8 cellular contexts compared by ENCODE assay signal in genomic region chr10:100535338-100535714, GRCh38. TPM values are rescaled to one million over a fixed set of nuclear protein-coding genes. Genes with fewer than 3 reads are reported as not detected.
DNase-seq lines count a peak whose midpoint lies in the region; ATAC-seq and TF ChIP-seq lines count a peak whose summit lies in the region.

No MANE protein-coding gene starts in this region.

- no peak overlapping the region for H3K23ac ChIP-seq in trophoblast cell (ENCODE audit: low read length)

- H3K27me3 ChIP-seq in duodenal mucosa (ENCODE audit: control insufficient read depth in 1 of 2, insufficient read depth in 2 of 2, low read length in 2 of 2) (no peaks in the 10 kb centered on the region), trophoblast cell (ENCODE audit: insufficient read depth, low read length) (no peaks in the 10 kb centered on the region)

- in situ Hi-C loops in KBM-7 (cut with MboI; ENCODE audit: low pct_unique_long_range_greater_than_20kb, low sequenced_read_pairs): no loop called here

- no peak overlapping the region for H4K12ac ChIP-seq in trophoblast cell (ENCODE audit: low read depth, low read length)

- peak overlapping the region; percentile 66 for H4K8ac ChIP-seq in trophoblast cell (ENCODE audit: low read depth, low read length)

- no peak overlapping the region for H2BK12ac ChIP-seq in trophoblast cell (ENCODE audit: low read length)

- no peak overlapping the region for H3K9ac ChIP-seq in duodenal mucosa (ENCODE audit: low read depth in 1 of 2, low read length in 2 of 2)
- H3K9ac ChIP-seq in trophoblast cell (ENCODE audit: low read length): no peak overlapping the region

- ATAC-seq in HG03378 (IDR thresholded peaks at IDR 0.05; ENCODE audit: unreplicated experiment) (peak; percentile 2), HG03095 (IDR thresholded peaks at IDR 0.05; ENCODE audit: unreplicated experiment) (no peak)

- H3K4ac ChIP-seq in trophoblast cell (ENCODE audit: low read depth, low read length): no peak overlapping the region

- DNase-seq in trophoblast cell (no peak), anterior cingulate cortex (lab: John Stamatoyannopoulos, UW) (no peak), KBM-7 (no peak), putamen (ENCODE audit: low spot score) (no peak)

- no peak overlapping the region for H2AK5ac ChIP-seq in trophoblast cell (ENCODE audit: low read length)

- H4K91ac ChIP-seq in trophoblast cell (ENCODE audit: low read depth, low read length): no peak overlapping the region

- H3K4me3 ChIP-seq in GM12875 (ENCODE audit: low read depth, low read length) (peak overlapping the region; percentile 55), duodenal mucosa (ENCODE audit: low read depth in 1 of 2, low read length in 2 of 2) (peak overlapping the region; percentile 89 to 90), trophoblast cell (ENCODE audit: low read depth, low read length) (no peak overlapping the region)

- peak overlapping the region; percentile 41 for H3K4me2 ChIP-seq in trophoblast cell (ENCODE audit: low read length)

- H3K79me2 ChIP-seq in trophoblast cell (ENCODE audit: control insufficient read depth, insufficient read depth, low read length, poor library complexity): no peaks in the 10 kb centered on the region

- H3K79me1 ChIP-seq in trophoblast cell (ENCODE audit: low read length): peaks cover 2% of the 10 kb centered on the region

- no CpG with 5 or more reads among the region's 4 CpGs for WGBS in trophoblast cell (ENCODE audit: extremely low coverage, insufficient coverage, insufficient read length)

- no peak overlapping the region for H2AFZ ChIP-seq in trophoblast cell (ENCODE audit: insufficient read depth, low read length, poor library complexity)

- no peak for TF ChIP-seq CTCF in GM12875 (IDR thresholded peaks at IDR 0.05; ENCODE audit: borderline replicate concordance, insufficient read depth, low read depth, low read length)

- no peak overlapping the region for H2BK120ac ChIP-seq in trophoblast cell (ENCODE audit: insufficient read depth, low read length, poor library complexity)

- H3K9me3 ChIP-seq in duodenal mucosa (ENCODE audit: control insufficient read depth in 1 of 2, low read length in 2 of 2): no peaks in the 10 kb centered on the region
- no peaks in the 10 kb centered on the region for H3K9me3 ChIP-seq in trophoblast cell (ENCODE audit: insufficient read depth, low read depth, low read length)

- no peak overlapping the region for H2BK5ac ChIP-seq in trophoblast cell (ENCODE audit: low read depth, low read length, poor library complexity)

- H3K27ac ChIP-seq in duodenal mucosa (ENCODE audit: low read depth, low read length) (no peak overlapping the region), trophoblast cell (ENCODE audit: low read depth, low read length) (no peak overlapping the region)

- H3K36me3 ChIP-seq in duodenal mucosa (ENCODE audit: control insufficient read depth in 1 of 2, insufficient read depth in 2 of 2, low read length in 2 of 2) (peaks cover 4 to 21% of the 10 kb centered on the region in 2 donors), trophoblast cell (ENCODE audit: control insufficient read depth in 1 of 2, insufficient read depth in 2 of 2, low read length in 2 of 2) (peaks cover 3 to 10% of the 10 kb centered on the region in 2 experiments)

- H3K4me1 ChIP-seq in duodenal mucosa (ENCODE audit: control insufficient read depth in 1 of 2, insufficient read depth in 2 of 2, low read length in 2 of 2) (peaks cover 17 to 18% of the 10 kb centered on the region in 2 donors), trophoblast cell (ENCODE audit: control insufficient read depth in 1 of 2, insufficient read depth in 2 of 2, low read length in 2 of 2) (peaks cover 0 to 5% of the 10 kb centered on the region in 2 experiments)

- H3K14ac ChIP-seq in trophoblast cell (ENCODE audit: low read length): no peak overlapping the region

- H3K18ac ChIP-seq in trophoblast cell (ENCODE audit: low read length): no peak overlapping the region

RNA-seq across cellular contexts. Expression of gene HIF1AN, which starts 0.4 kb away (rescaled TPM):
- polyA plus RNA-seq in trophoblast cell (2013): 18.4 and 19.2 TPM in 2 replicates

RNA-seq across cellular contexts. Expression of gene NDUFB8, which starts 5.7 kb away (rescaled TPM):
- 229 and 233 TPM in 2 replicates for polyA plus RNA-seq in trophoblast cell (2013)

RNA-seq across cellular contexts. Expression of gene SEC31B, which starts 15.7 kb away (rescaled TPM):
- 2.4 and 2.8 TPM in 2 replicates for polyA plus RNA-seq in trophoblast cell (2013)
